Comparison of ENCODE assay signal across 20 cellular contexts in the genomic region with DNA sequence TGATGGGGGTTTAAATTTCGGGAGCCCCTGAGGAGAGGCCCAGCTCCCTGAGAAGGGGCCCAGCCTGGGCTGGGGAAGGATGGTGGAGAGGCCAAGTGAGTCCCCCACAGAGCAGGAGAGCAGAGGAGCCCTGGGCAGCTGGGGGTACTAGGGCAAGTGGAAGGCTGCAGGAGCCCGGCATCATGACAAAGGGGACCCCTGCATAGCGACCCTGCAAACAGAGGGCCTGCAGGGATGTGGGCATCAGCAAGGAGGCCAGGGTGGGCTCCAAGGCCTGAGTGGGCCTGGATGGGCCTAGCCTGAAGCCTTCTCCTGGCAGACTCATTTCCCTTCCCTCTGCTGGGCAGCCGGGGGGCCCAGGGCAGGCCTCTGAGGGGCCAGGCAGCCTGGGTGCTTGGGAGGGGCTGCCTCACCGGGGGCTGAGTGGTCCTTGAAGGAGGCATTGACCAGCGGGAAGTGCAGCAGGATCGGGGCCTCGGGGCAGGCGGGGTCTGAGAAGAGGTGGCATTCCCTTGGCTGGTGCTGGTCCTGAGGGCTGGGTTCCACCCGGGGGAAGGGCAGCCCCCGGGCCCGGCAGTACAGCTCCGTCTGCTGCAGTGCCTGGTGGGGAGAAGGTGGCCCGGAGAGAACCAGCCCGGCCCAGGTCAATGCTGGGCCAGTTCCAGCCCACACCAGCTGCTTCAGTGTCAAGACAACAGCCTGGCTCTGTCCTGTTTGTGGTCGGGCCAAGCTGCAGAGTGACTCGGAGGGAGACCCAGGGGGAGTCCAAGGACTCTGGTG. TPM values are rescaled to one million over a fixed set of nuclear protein-coding genes. Genes with fewer than 3 reads are reported as not detected.
DNase-seq lines count a peak whose midpoint lies in the region; ATAC-seq, FAIRE-seq and TF ChIP-seq lines count a peak whose summit lies in the region.
"Had no signal": no experiment of that assay in that cellular context is flagged by ENCODE, and none has a peak within 500 bp of the region (broad histone marks: within the 10 kb centered on the region; RNA-seq: fewer than 3 reads in every experiment).

No MANE protein-coding gene starts in this region.

- H3K27ac ChIP-seq in upper lobe of left lung, result no peak overlapping the region
- H3K27ac ChIP-seq: A549, HL-60, SJCRH30 had no signal

- H3K4me1 Mint-ChIP-seq in activated naive CD4-positive, alpha-beta T cell treated with anti-CD3 and anti-CD28 coated beads, Interleukin-2, amount 50 U/mL, for 24 hours, result no peaks in the 10 kb centered on the region
- peaks cover 2% of the 10 kb centered on the region for H3K4me1 Mint-ChIP-seq in osteocyte (ENCODE audit: unreplicated experiment)

- no peak overlapping the region for H3K27ac Mint-ChIP-seq in activated naive CD4-positive, alpha-beta T cell treated with anti-CD3 and anti-CD28 coated beads, Interleukin-2, amount 50 U/mL, for 24 hours
- no peak overlapping the region for H3K27ac Mint-ChIP-seq in osteocyte (ENCODE audit: unreplicated experiment)
- H3K27ac Mint-ChIP-seq: CD4-positive, alpha-beta T cell had no signal

- TF ChIP-seq EP300 in upper lobe of left lung (IDR thresholded peaks at IDR 0.05), result no peak

- no peaks in the 10 kb centered on the region for H3K27me3 ChIP-seq in upper lobe of left lung
- H3K27me3 ChIP-seq: SJCRH30 had no signal

- DNase-seq in activated naive CD4-positive, alpha-beta T cell treated with anti-CD3 and anti-CD28 coated beads, Interleukin-2, amount 50 U/mL, for 16 hours, result no peak
- peak; percentile 35 for DNase-seq in islet precursor cell
- peak; percentile 79 for DNase-seq in osteocyte (ENCODE audit: extremely low spot score, unreplicated experiment)
- DNase-seq in upper lobe of left lung, result peak; percentile 14 to 72
- DNase-seq in urothelium cell line (ENCODE audit: low spot score), result no peak
- DNase-seq: Caco-2; CD4-positive, alpha-beta T cell; IMR-90; NCI-H1436; NCI-H1930; NCI-H345; SJCRH30 had no signal

- no peak for TF ChIP-seq CTCF in osteocyte (IDR thresholded peaks at IDR 0.05)
- TF ChIP-seq CTCF in upper lobe of left lung (IDR thresholded peaks at IDR 0.05), result no peak

- peak overlapping the region; percentile 1 for H3K4me3 Mint-ChIP-seq in activated naive CD4-positive, alpha-beta T cell treated with anti-CD3 and anti-CD28 coated beads, Interleukin-2, amount 50 U/mL, for 24 hours
- H3K4me3 Mint-ChIP-seq in osteocyte (ENCODE audit: unreplicated experiment), result no peak overlapping the region
- H3K4me3 Mint-ChIP-seq: CD4-positive, alpha-beta T cell had no signal

- 80 to 88% methylated on average over 5 to 17 of the region's 17 CpGs for WGBS in upper lobe of left lung, 2 donors

- no peak overlapping the region for H3K4me3 ChIP-seq in upper lobe of left lung
- H3K4me3 ChIP-seq: A549, HAP-1, SJCRH30 had no signal

- peaks cover 5% of the 10 kb centered on the region for H3K9me3 Mint-ChIP-seq in activated naive CD4-positive, alpha-beta T cell treated with anti-CD3 and anti-CD28 coated beads, Interleukin-2, amount 50 U/mL, for 24 hours
- peaks cover 4% of the 10 kb centered on the region for H3K9me3 Mint-ChIP-seq in osteocyte (ENCODE audit: unreplicated experiment)

- H3K36me3 ChIP-seq in upper lobe of left lung, result no peaks in the 10 kb centered on the region
- H3K36me3 ChIP-seq: HAP-1, SJCRH30 had no signal

- ATAC-seq in upper lobe of left lung (ENCODE audit: low FRiP score in 2 of 2) (no peak), HG03354 (IDR thresholded peaks at IDR 0.05; ENCODE audit: poor library complexity, severe bottlenecking, unreplicated experiment) (no peak), GM19452 (IDR thresholded peaks at IDR 0.05; ENCODE audit: unreplicated experiment) (no peak)
- ATAC-seq: A549 had no signal

- no peak for TF ChIP-seq POLR2A in upper lobe of left lung (IDR thresholded peaks at IDR 0.05)

- H3K27me3 Mint-ChIP-seq in activated naive CD4-positive, alpha-beta T cell treated with anti-CD3 and anti-CD28 coated beads, Interleukin-2, amount 50 U/mL, for 24 hours, result peaks cover 2% of the 10 kb centered on the region
- H3K27me3 Mint-ChIP-seq in osteocyte (ENCODE audit: unreplicated experiment), result peaks cover 21% of the 10 kb centered on the region

- H3K36me3 Mint-ChIP-seq in activated naive CD4-positive, alpha-beta T cell treated with anti-CD3 and anti-CD28 coated beads, Interleukin-2, amount 50 U/mL, for 24 hours, result peaks cover 5% of the 10 kb centered on the region
- no peaks in the 10 kb centered on the region for H3K36me3 Mint-ChIP-seq in osteocyte (ENCODE audit: unreplicated experiment)

- H3K9me3 ChIP-seq in upper lobe of left lung, result no peaks in the 10 kb centered on the region
- H3K9me3 ChIP-seq: A549, Caco-2, HAP-1, SJCRH30 had no signal

- FAIRE-seq in urothelium cell line (lab: Jason Lieb, UNC), result no peak
- FAIRE-seq: A549 had no signal

- peaks cover 0 to 19% (median 6%) of the 10 kb centered on the region in 4 donors for H3K4me1 ChIP-seq in upper lobe of left lung
- H3K4me1 ChIP-seq: A549, HAP-1 had no signal

RNA-seq across cellular contexts. Expression of a gene that starts 24.7 kb away (rescaled TPM):
- not detected in 2 replicates for total RNA-seq in osteocyte
- not detected for total RNA-seq in upper lobe of left lung
- total RNA-seq: Caco-2; CD4-positive, alpha-beta T cell; HT1080; IMR-90; SJCRH30 had no signal

RNA-seq across cellular contexts. Expression of a gene that starts 48.8 kb away (rescaled TPM):
- not detected in 2 replicates for total RNA-seq in osteocyte
- total RNA-seq in upper lobe of left lung, result 1 to 10 TPM in 2 of 6 donors, under 1 TPM in 2, not detected in 2; 0.13 to 5.2 (median 1.1) TPM
- total RNA-seq: CD4-positive, alpha-beta T cell; HT1080; IMR-90; M059J; SJCRH30 had no signal

Comparison
In these comparisons a context has a peak if more than half of its experiments do, and no peak if none do; other contexts are left out.
1. DNase-seq: peak in islet precursor cell (single experiment), osteocyte (single experiment) and upper lobe of left lung (2 of 2); none in activated naive CD4-positive, alpha-beta T cell treated with anti-CD3 and anti-CD28 coated beads, Interleukin-2, amount 50 U/mL, for 16 hours (single experiment) and urothelium cell line (single experiment).